Comparison of ENCODE assay signal across 8 cellular contexts in genomic region chr17:6443692-6444572, GRCh38. TPM values are rescaled to one million over a fixed set of nuclear protein-coding genes. Genes with fewer than 3 reads are reported as not detected.
DNase-seq lines count a peak whose midpoint lies in the region; ATAC-seq, FAIRE-seq and TF ChIP-seq lines count a peak whose summit lies in the region.

Gene PIMREG (plus strand): TSS chr17:6444455. CDS start chr17:6445111, 656 bp downstream.

- DNase-seq in GM12892 (ENCODE audit: insufficient read length) (peak; percentile 95), NCI-H1694 (lab: John Stamatoyannopoulos, UW) (peak; percentile 95), T1000 (lab: John Stamatoyannopoulos, UW) (peak; percentile 91), astrocyte of the hippocampus (ENCODE audit: low read depth, low spot score) (peak; percentile 100), hippocampal formation (lab: John Stamatoyannopoulos, UW) (peak; percentile 84 to 91), retinal pigment epithelial cell (ENCODE audit: low read depth) (peak; percentile 56)

- no peak for TF ChIP-seq CTCF in retinal pigment epithelial cell (conservative IDR thresholded peaks at IDR 0.05; ENCODE audit: low read depth, low read length)

- H3K4me3 ChIP-seq in retinal pigment epithelial cell (ENCODE audit: low read length), result peak within 1 kb of the TSS; percentile 76

- FAIRE-seq in GM12892 (lab: Jason Lieb, UNC), result peak; percentile 96

- peak; percentile 85 for ATAC-seq in HG02840 (IDR thresholded peaks at IDR 0.05; ENCODE audit: low FRiP score, unreplicated experiment)
- ATAC-seq in GM18873 (IDR thresholded peaks at IDR 0.05; ENCODE audit: low FRiP score, unreplicated experiment), result no peak

- TF ChIP-seq POLR2A in GM12892 (IDR thresholded peaks at IDR 0.05; ENCODE audit: low read depth, low read length), result peak; percentile 75; the same call in 1 of the 2 replicates

RNA-seq across cellular contexts. Expression of gene PIMREG, which starts in this region (rescaled TPM):
- polyA plus RNA-seq in GM12892 (2012; ENCODE audit: missing spikeins), result 4.5 TPM
